ENCODE assay signal across 8 cellular contexts in the genomic region with DNA sequence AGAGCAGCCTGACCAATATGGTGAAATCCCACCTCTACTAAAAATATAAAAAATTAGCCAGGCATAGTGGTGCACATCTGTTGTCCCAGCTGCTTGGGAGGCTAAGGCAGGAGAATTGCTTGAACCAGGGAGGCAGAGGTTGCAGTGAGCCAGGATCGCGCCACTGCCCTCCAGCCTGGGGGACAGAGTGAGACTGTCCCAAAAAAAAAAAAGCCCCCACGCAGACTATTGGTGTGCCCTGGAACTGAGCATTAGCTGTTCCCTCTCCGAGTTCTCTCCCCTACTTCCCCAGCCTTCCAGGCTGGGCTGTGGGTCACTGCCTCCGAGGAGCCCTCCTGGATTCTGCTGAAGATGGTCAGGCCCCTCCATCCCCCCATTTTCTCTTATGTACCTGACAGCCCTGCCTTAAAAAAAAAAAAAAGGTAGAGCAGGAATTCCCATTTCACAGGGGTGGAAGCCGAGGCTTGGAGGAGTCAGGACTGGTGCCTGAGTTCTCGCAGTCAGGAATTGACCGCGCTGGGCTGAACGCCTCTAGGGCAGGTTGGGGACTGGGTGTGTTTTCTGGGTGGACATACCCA.
DNase-seq lines count a peak whose midpoint lies in the region; ATAC-seq and TF ChIP-seq lines count a peak whose summit lies in the region.
"Had no signal": no experiment of that assay in that cellular context is flagged by ENCODE, and none has a peak within 500 bp of the region (broad histone marks: within the 10 kb centered on the region; RNA-seq: fewer than 3 reads in every experiment).

No MANE protein-coding gene starts in this region.

- H3K4me3 Mint-ChIP-seq in memory B cell = peak overlapping the region; percentile 57

- DNase-seq in memory B cell (ENCODE audit: low spot score in 2 of 2) (no peak), SHP77 (lab: John Stamatoyannopoulos, UW) (no peak)
- DNase-seq in stimulated activated CD4-positive, alpha-beta T cell treated with anti-CD3 and anti-CD28 coated beads, Interleukin-4, amount 100 ng/mL, for 24 hours = no peak
- DNase-seq: NCI-H510A had no signal

- peak overlapping the region in 4 of 11 experiments; percentile 23 to 93 (median 62); a peak in 6 of 22 replicates for H3K27ac ChIP-seq in BLaER1 treated with 17β-estradiol and CSF1 and Interleukin-3, amounts not matched to agents 10 nM and 100 nM
- peak overlapping the region; percentile 82 for H3K27ac ChIP-seq in VCaP

- ATAC-seq in memory B cell (ENCODE audit: low read depth) = no peak
- no peak for ATAC-seq in HG02973 (IDR thresholded peaks at IDR 0.05; ENCODE audit: unreplicated experiment)
- ATAC-seq: activated naive CD4-positive, alpha-beta T cell treated with anti-CD3 and anti-CD28 coated beads, Interleukin-2, amount 50 U/mL, for 72 hours had no signal

- no peaks in the 10 kb centered on the region for H3K27me3 Mint-ChIP-seq in memory B cell

- H3K4me1 ChIP-seq in BLaER1 treated with 17β-estradiol and CSF1 and Interleukin-3, amounts not matched to agents 10 nM and 100 nM = peaks cover 69 to 85% (median 84%) of the 10 kb centered on the region in 10 experiments

- no peak for TF ChIP-seq CTCF in VCaP (conservative IDR thresholded peaks at IDR 0.05)

- no peaks in the 10 kb centered on the region for H3K9me3 ChIP-seq in BLaER1 treated with 17β-estradiol and CSF1 and Interleukin-3, amounts not matched to agents 10 nM and 100 nM (replicated peaks in 1 of 11)

- H3K4me3 ChIP-seq in BLaER1 treated with 17β-estradiol and CSF1 and Interleukin-3, amounts not matched to agents 10 nM and 100 nM = peak overlapping the region in 1 of 10 experiments; percentile 9; a peak in 1 of 20 replicates

- H4K20me1 ChIP-seq in BLaER1 treated with 17β-estradiol and CSF1 and Interleukin-3, amounts not matched to agents 10 nM and 100 nM = peaks cover 51 to 65% (median 56%) of the 10 kb centered on the region in 11 experiments

- H3K4me2 ChIP-seq in BLaER1 treated with 17β-estradiol and CSF1 and Interleukin-3, amounts not matched to agents 10 nM and 100 nM = peak overlapping the region; percentile 82 to 97 (median 95)

- no peaks in the 10 kb centered on the region for H3K9me3 Mint-ChIP-seq in memory B cell
- H3K9me3 Mint-ChIP-seq: activated naive CD4-positive, alpha-beta T cell treated with anti-CD3 and anti-CD28 coated beads, Interleukin-2, amount 50 U/mL, for 72 hours had no signal

- no peaks in the 10 kb centered on the region for H3K27me3 ChIP-seq in BLaER1 treated with 17β-estradiol and CSF1 and Interleukin-3, amounts not matched to agents 10 nM and 100 nM

- H3K36me3 ChIP-seq in BLaER1 treated with 17β-estradiol and CSF1 and Interleukin-3, amounts not matched to agents 10 nM and 100 nM = peaks cover 4 to 20% (median 11%) of the 10 kb centered on the region in 11 experiments

- no peak overlapping the region for H3K27ac Mint-ChIP-seq in memory B cell

- peaks cover 28% of the 10 kb centered on the region for H3K4me1 Mint-ChIP-seq in memory B cell

- H3K9ac ChIP-seq in BLaER1 treated with 17β-estradiol and CSF1 and Interleukin-3, amounts not matched to agents 10 nM and 100 nM = peak overlapping the region; percentile 36 to 91 (median 64); a peak in 16 of 22 replicates

- H3K36me3 Mint-ChIP-seq in memory B cell = peaks cover 2% of the 10 kb centered on the region
